25 cellular contexts compared by ENCODE assay signal in genomic region chr12:92828565-92828964, GRCh38.
"Had no signal": no experiment of that assay in that cellular context is flagged by ENCODE, and none has a peak within 500 bp of the region (broad histone marks: within the 10 kb centered on the region; RNA-seq: fewer than 3 reads in every experiment).

No MANE protein-coding gene starts in this region.

- DNase-seq: activated B cell treated with CpG ODN at 0.5 μM for 24 hours; aorta; cerebellar nuclear complex; effector CD8-positive, alpha-beta T cell; gastrocnemius medialis; left cardiac atrium; left ventricle myocardium superior; nucleus accumbens; pancreas; stimulated activated naive B cell treated with anti-CD40 and anti-IgM and Interleukin-4, amounts not matched to agents 10 μg/mL and 1 μg/mL and 100 μg/mL, for 72 hours; stomach; T1000; thyroid gland; upper lobe of left lung had no signal

- ATAC-seq: activated CD8-positive, alpha-beta memory T cell treated with anti-CD3 and anti-CD28 coated beads, Interleukin-2, amount 10 ng/mL, durations not matched to agents 7 days and 5 days; activated CD8-positive, alpha-beta T cell treated with anti-CD3 and anti-CD28 coated beads, Interleukin-2, amount 10 ng/mL, durations not matched to agents 7 days and 5 days; body of pancreas; left cardiac atrium; left ventricle myocardium superior; pancreas; stimulated activated naive B cell treated with anti-CD40 and anti-IgM and Interleukin-4, amounts not matched to agents 10 μg/mL and 1 μg/mL and 100 μg/mL, for 72 hours had no signal

- H3K27ac Mint-ChIP-seq: activated B cell treated with CpG ODN at 0.5 μM for 24 hours; activated CD8-positive, alpha-beta memory T cell treated with anti-CD3 and anti-CD28 coated beads, Interleukin-2, amount 10 ng/mL, durations not matched to agents 7 days and 5 days; activated CD8-positive, alpha-beta T cell treated with anti-CD3 and anti-CD28 coated beads, Interleukin-2, amount 10 ng/mL, durations not matched to agents 7 days and 5 days; activated naive CD8-positive, alpha-beta T cell; activated T-helper 2 cell treated with anti-CD3 and anti-CD28 coated beads, Interferon-gamma antibody, Interleukin-2, Interleukin-4, amounts not matched to agents 10 μg/mL and 5 μg/mL and 100 μg/mL, durations not matched to agents 14 hours and 24 hours and 36 hours; stimulated activated naive B cell treated with anti-CD40 and anti-IgM and Interleukin-4, amounts not matched to agents 10 μg/mL and 1 μg/mL and 100 μg/mL, for 72 hours; T-helper 1 cell treated with Interleukin-12 subunit alpha and Interleukin-12 subunit beta and Interleukin-4 antibody, amounts not matched to agents 30 μg/mL and 1 μg/mL, for 36 hours had no signal

- H3K4me1 ChIP-seq: body of pancreas, colonic mucosa, gastrocnemius medialis, pancreas, right atrium auricular region, stomach, thyroid gland, upper lobe of left lung, vagina had no signal

- H3K4me1 Mint-ChIP-seq: activated B cell treated with CpG ODN at 0.5 μM for 24 hours; stimulated activated naive B cell treated with anti-CD40 and anti-IgM and Interleukin-4, amounts not matched to agents 10 μg/mL and 1 μg/mL and 100 μg/mL, for 72 hours had no signal

- H3K27ac ChIP-seq: body of pancreas, colonic mucosa, gastrocnemius medialis, hepatocyte, pancreas, right atrium auricular region, stomach, thyroid gland, upper lobe of left lung, vagina had no signal

- H3K9me3 Mint-ChIP-seq: activated B cell treated with CpG ODN at 0.5 μM for 24 hours; activated T-helper 2 cell treated with anti-CD3 and anti-CD28 coated beads, Interferon-gamma antibody, Interleukin-2, Interleukin-4, amounts not matched to agents 10 μg/mL and 5 μg/mL and 100 μg/mL, durations not matched to agents 14 hours and 24 hours and 36 hours; stimulated activated naive B cell treated with anti-CD40 and anti-IgM and Interleukin-4, amounts not matched to agents 10 μg/mL and 1 μg/mL and 100 μg/mL, for 72 hours; T-helper 1 cell treated with Interleukin-12 subunit alpha and Interleukin-12 subunit beta and Interleukin-4 antibody, amounts not matched to agents 30 μg/mL and 1 μg/mL, for 36 hours had no signal

- H3K4me3 Mint-ChIP-seq: activated B cell treated with CpG ODN at 0.5 μM for 24 hours; activated CD8-positive, alpha-beta memory T cell treated with anti-CD3 and anti-CD28 coated beads, Interleukin-2, amount 10 ng/mL, durations not matched to agents 7 days and 5 days; activated CD8-positive, alpha-beta T cell treated with anti-CD3 and anti-CD28 coated beads, Interleukin-2, amount 10 ng/mL, durations not matched to agents 7 days and 5 days; activated naive CD8-positive, alpha-beta T cell; naive thymus-derived CD4-positive, alpha-beta T cell; stimulated activated naive B cell treated with anti-CD40 and anti-IgM and Interleukin-4, amounts not matched to agents 10 μg/mL and 1 μg/mL and 100 μg/mL, for 72 hours; T-helper 1 cell treated with Interleukin-12 subunit alpha and Interleukin-12 subunit beta and Interleukin-4 antibody, amounts not matched to agents 30 μg/mL and 1 μg/mL, for 36 hours had no signal

- H3K4me3 ChIP-seq: body of pancreas, colonic mucosa, gastrocnemius medialis, hepatocyte, pancreas, right atrium auricular region, stomach, thyroid gland, upper lobe of left lung, vagina had no signal

- H3K36me3 ChIP-seq: colonic mucosa had no signal

- H3K9me3 ChIP-seq: body of pancreas, colonic mucosa, gastrocnemius medialis, pancreas, right atrium auricular region, stomach, thyroid gland, upper lobe of left lung, vagina had no signal

- H3K27me3 Mint-ChIP-seq: activated B cell treated with CpG ODN at 0.5 μM for 24 hours; activated CD8-positive, alpha-beta memory T cell treated with anti-CD3 and anti-CD28 coated beads, Interleukin-2, amount 10 ng/mL, durations not matched to agents 7 days and 5 days; activated naive CD8-positive, alpha-beta T cell; naive thymus-derived CD4-positive, alpha-beta T cell; stimulated activated naive B cell treated with anti-CD40 and anti-IgM and Interleukin-4, amounts not matched to agents 10 μg/mL and 1 μg/mL and 100 μg/mL, for 72 hours had no signal

- H3K27me3 ChIP-seq: body of pancreas, colonic mucosa, gastrocnemius medialis, hepatocyte, pancreas, right atrium auricular region, stomach, thyroid gland, upper lobe of left lung, vagina had no signal
